9 cellular contexts compared by ENCODE assay signal in genomic region chr13:97344250-97345175, GRCh38.
DNase-seq lines count a peak whose midpoint lies in the region; ATAC-seq and TF ChIP-seq lines count a peak whose summit lies in the region.
"Had no signal": no experiment of that assay in that cellular context is flagged by ENCODE, and none has a peak within 500 bp of the region (broad histone marks: within the 10 kb centered on the region; RNA-seq: fewer than 3 reads in every experiment).

No MANE protein-coding gene starts in this region.

- WGBS in trophoblast cell (ENCODE audit: extremely low coverage, insufficient coverage, insufficient read length): no CpG with 5 or more reads among the region's 5 CpGs

- peak; percentile 91 for TF ChIP-seq CTCF in OCI-LY3 (IDR thresholded peaks at IDR 0.05; ENCODE audit: low read depth, low read length)

- peak in 4 of 5 donors; percentile 38 to 46 (median 44) for DNase-seq in CD4-positive, alpha-beta memory T cell
- DNase-seq in activated naive CD4-positive, alpha-beta T cell treated with Interleukin-2 at 50 U/mL for 16 hours: peak; percentile 56
- DNase-seq in globus pallidus (ENCODE audit: low spot score): peak; percentile 76
- DNase-seq in trophoblast cell: peak; percentile 37 to 71
- DNase-seq in MV-4-11 (lab: John Stamatoyannopoulos, UW): no peak

- H4K8ac ChIP-seq in trophoblast cell (ENCODE audit: low read depth, low read length): no peak overlapping the region

- no peak overlapping the region for H3K4me3 ChIP-seq in CD4-positive, alpha-beta memory T cell (ENCODE audit: low read length in 2 of 2)
- no peak overlapping the region for H3K4me3 ChIP-seq in OCI-LY3 (ENCODE audit: low read length)
- H3K4me3 ChIP-seq in trophoblast cell (ENCODE audit: low read depth, low read length): no peak overlapping the region
- H3K4me3 ChIP-seq: SK-N-MC had no signal

- no peaks in the 10 kb centered on the region for H3K9me3 Mint-ChIP-seq in CD4-positive, alpha-beta memory T cell

- peaks cover 6 to 8% (median 7%) of the 10 kb centered on the region in 4 donors for H3K4me1 Mint-ChIP-seq in CD4-positive, alpha-beta memory T cell

- no peaks in the 10 kb centered on the region for H3K79me1 ChIP-seq in trophoblast cell (ENCODE audit: low read length)

- no peak overlapping the region for H3K23ac ChIP-seq in trophoblast cell (ENCODE audit: low read length)

- no peak overlapping the region for H3K27ac Mint-ChIP-seq in CD4-positive, alpha-beta memory T cell

- peaks cover 31 to 51% of the 10 kb centered on the region in 2 donors for H3K36me3 Mint-ChIP-seq in CD4-positive, alpha-beta memory T cell

- H3K27me3 Mint-ChIP-seq in CD4-positive, alpha-beta memory T cell: no peaks in the 10 kb centered on the region

- no peak overlapping the region for H2BK5ac ChIP-seq in trophoblast cell (ENCODE audit: low read depth, low read length, poor library complexity)

- intact Hi-C loops in CD4-positive, alpha-beta memory T cell (cut with micrococcal nuclease): loop anchor here (1.0 to 5.0 kb wide), 3 partner anchors 15 to 234 kb away; no protein-coding TSS in a partner anchor

- no peak overlapping the region for H2BK12ac ChIP-seq in trophoblast cell (ENCODE audit: low read length)

- no peaks in the 10 kb centered on the region for H4K20me1 ChIP-seq in OCI-LY3 (ENCODE audit: insufficient read depth, low read length)

- no peaks in the 10 kb centered on the region for H3K27me3 ChIP-seq in CD4-positive, alpha-beta memory T cell (ENCODE audit: insufficient read depth, low read length)
- H3K27me3 ChIP-seq in OCI-LY3 (ENCODE audit: low read depth, low read length): no peaks in the 10 kb centered on the region
- H3K27me3 ChIP-seq in trophoblast cell (ENCODE audit: insufficient read depth, low read length): no peaks in the 10 kb centered on the region

- H3K9ac ChIP-seq in OCI-LY3 (ENCODE audit: low read length) (no peak overlapping the region), trophoblast cell (ENCODE audit: low read length) (no peak overlapping the region)

- ATAC-seq in GM19023 (IDR thresholded peaks at IDR 0.05; ENCODE audit: unreplicated experiment) (peak; percentile 62), HG03432 (IDR thresholded peaks at IDR 0.05; ENCODE audit: unreplicated experiment) (peak; percentile 71)

- H3K14ac ChIP-seq in trophoblast cell (ENCODE audit: low read length): no peak overlapping the region

- H3K9me3 ChIP-seq in CD4-positive, alpha-beta memory T cell (ENCODE audit: control insufficient read depth in 1 of 2, low read length in 2 of 2): no peaks in the 10 kb centered on the region
- H3K9me3 ChIP-seq in OCI-LY3 (ENCODE audit: insufficient read depth, low read length) (no peaks in the 10 kb centered on the region), trophoblast cell (ENCODE audit: insufficient read depth, low read depth, low read length) (no peaks in the 10 kb centered on the region)

- CTCF ChIA-PET in CD4-positive, alpha-beta memory T cell (lab: Charles Lee; ENCODE audit: partially characterized antibody): interaction anchor here (0.8 to 14.1 kb wide), 8 partner anchors 11 to 242 kb away, joined by 3 to 255 read pairs (median 4); no protein-coding TSS in a partner anchor

- peaks cover 10% of the 10 kb centered on the region for H3K4me1 ChIP-seq in CD4-positive, alpha-beta memory T cell (ENCODE audit: insufficient read depth, low read length)
- H3K4me1 ChIP-seq in OCI-LY3 (ENCODE audit: low read length) (peaks cover 15% of the 10 kb centered on the region), trophoblast cell (ENCODE audit: control insufficient read depth in 1 of 2, insufficient read depth in 2 of 2, low read length in 2 of 2) (no peaks in the 10 kb centered on the region)

- H2BK120ac ChIP-seq in trophoblast cell (ENCODE audit: insufficient read depth, low read length, poor library complexity): no peak overlapping the region

- peaks cover 14% of the 10 kb centered on the region for H3K36me3 ChIP-seq in CD4-positive, alpha-beta memory T cell (ENCODE audit: insufficient read depth, low read length)
- H3K36me3 ChIP-seq in OCI-LY3 (replicated peaks; ENCODE audit: low read depth, low read length): no peaks in the 10 kb centered on the region
- H3K36me3 ChIP-seq in trophoblast cell (ENCODE audit: control insufficient read depth in 1 of 2, insufficient read depth in 2 of 2, low read length in 2 of 2): peaks cover 25 to 36% of the 10 kb centered on the region in 2 experiments

- H3K27ac ChIP-seq in CD4-positive, alpha-beta memory T cell (ENCODE audit: low read depth, low read length): no peak overlapping the region
- H3K27ac ChIP-seq in OCI-LY3 (ENCODE audit: low read length) (no peak overlapping the region), trophoblast cell (ENCODE audit: low read depth, low read length) (no peak overlapping the region)
- H3K27ac ChIP-seq: SK-N-MC had no signal

- H4K91ac ChIP-seq in trophoblast cell (ENCODE audit: low read depth, low read length): no peak overlapping the region

- H2AFZ ChIP-seq in OCI-LY3 (ENCODE audit: low read depth, low read length) (no peak overlapping the region), trophoblast cell (ENCODE audit: insufficient read depth, low read length, poor library complexity) (no peak overlapping the region)

- H3K79me2 ChIP-seq in OCI-LY3 (ENCODE audit: low read length): no peaks in the 10 kb centered on the region
- H3K79me2 ChIP-seq in trophoblast cell (ENCODE audit: control insufficient read depth, insufficient read depth, low read length, poor library complexity): peaks cover 2% of the 10 kb centered on the region

- H3K4me2 ChIP-seq in OCI-LY3 (ENCODE audit: low read length) (no peak overlapping the region), trophoblast cell (ENCODE audit: low read length) (no peak overlapping the region)

- POLR2A ChIA-PET in CD4-positive, alpha-beta memory T cell (lab: Charles Lee; ENCODE audit: partially characterized antibody): interaction anchor here (1.9 kb wide), 1 partner anchor 235 kb away, joined by 11 read pairs; no protein-coding TSS in a partner anchor

- H2AK5ac ChIP-seq in trophoblast cell (ENCODE audit: low read length): no peak overlapping the region

- H3K4me3 Mint-ChIP-seq in CD4-positive, alpha-beta memory T cell: no peak overlapping the region

- H3K18ac ChIP-seq in trophoblast cell (ENCODE audit: low read length): no peak overlapping the region

- H4K12ac ChIP-seq in trophoblast cell (ENCODE audit: low read depth, low read length): no peak overlapping the region

- no peak overlapping the region for H3K4ac ChIP-seq in trophoblast cell (ENCODE audit: low read depth, low read length)
